9 cellular contexts compared by ENCODE assay signal in the genomic region with DNA sequence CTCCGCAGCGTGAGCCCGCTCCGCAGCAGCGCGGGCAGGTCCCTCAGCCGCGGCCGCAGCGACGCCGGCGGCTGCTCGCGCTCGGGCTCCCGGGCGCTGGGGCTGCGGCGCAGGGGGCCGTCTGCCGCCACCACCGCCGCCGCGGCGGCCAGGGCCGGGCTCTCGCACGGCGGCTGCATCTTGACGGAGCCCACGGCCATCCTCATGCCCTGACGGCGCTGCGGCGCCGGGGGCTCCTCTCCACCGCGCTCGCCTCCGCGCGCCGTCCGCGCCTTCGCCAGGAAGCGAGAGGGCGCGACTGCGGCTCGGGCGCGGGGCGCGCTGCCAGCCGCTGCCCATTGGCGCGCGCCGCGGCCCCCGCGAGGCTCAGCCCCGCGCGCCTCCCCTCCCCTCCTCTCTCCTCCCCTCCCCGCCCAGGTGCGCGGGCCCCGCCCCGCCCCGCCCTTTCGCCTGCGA. TPM values are rescaled to one million over a fixed set of nuclear protein-coding genes. Genes with fewer than 3 reads are reported as not detected.
A peak's percentile ranks its signal among the peaks of the same experiment; 100 is the strongest.
DNase-seq lines count a peak whose midpoint lies in the region; ATAC-seq and TF ChIP-seq lines count a peak whose summit lies in the region.
"Had no signal": no experiment of that assay in that cellular context is flagged by ENCODE, and none has a peak within 500 bp of the region (broad histone marks: within the 10 kb centered on the region; RNA-seq: fewer than 3 reads in every experiment).

A gene with protein sequence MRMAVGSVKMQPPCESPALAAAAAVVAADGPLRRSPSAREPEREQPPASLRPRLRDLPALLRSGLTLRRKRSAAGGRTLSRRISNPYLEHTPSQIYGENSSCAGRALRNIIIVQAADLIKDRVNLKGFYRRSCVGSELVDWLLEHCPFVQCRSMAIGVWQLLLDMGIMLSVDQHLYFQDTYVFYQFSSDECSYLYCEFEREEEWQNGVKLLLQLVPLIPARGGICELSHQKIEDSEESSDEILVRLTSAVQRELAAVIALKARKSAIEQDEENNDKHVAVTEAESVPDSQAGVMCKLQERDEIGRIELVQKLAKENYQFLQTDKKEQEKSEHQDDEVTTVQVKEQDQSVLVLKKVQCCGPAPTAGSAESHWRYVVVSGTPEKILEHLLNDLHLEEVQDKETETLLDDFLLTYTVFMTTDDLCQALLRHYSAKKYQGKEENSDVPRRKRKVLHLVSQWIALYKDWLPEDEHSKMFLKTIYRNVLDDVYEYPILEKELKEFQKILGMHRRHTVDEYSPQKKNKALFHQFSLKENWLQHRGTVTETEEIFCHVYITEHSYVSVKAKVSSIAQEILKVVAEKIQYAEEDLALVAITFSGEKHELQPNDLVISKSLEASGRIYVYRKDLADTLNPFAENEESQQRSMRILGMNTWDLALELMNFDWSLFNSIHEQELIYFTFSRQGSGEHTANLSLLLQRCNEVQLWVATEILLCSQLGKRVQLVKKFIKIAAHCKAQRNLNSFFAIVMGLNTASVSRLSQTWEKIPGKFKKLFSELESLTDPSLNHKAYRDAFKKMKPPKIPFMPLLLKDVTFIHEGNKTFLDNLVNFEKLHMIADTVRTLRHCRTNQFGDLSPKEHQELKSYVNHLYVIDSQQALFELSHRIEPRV (minus strand): TSS at position 300 of the 456 bp plus-strand sequence. CDS start 94 bp downstream, at position 206.

- peak within 1 kb of the TSS; percentile 72 for H3K4me2 ChIP-seq in neuronal stem cell (ENCODE audit: insufficient read depth, low read length, poor library complexity, severe bottlenecking)

- H2BK120ac ChIP-seq in neuronal stem cell (ENCODE audit: low read depth, low read length): no peak within 1 kb of the TSS

- H2BK12ac ChIP-seq in neuronal stem cell (ENCODE audit: low read length): no peak within 1 kb of the TSS

- H3K9me3 ChIP-seq in neuronal stem cell (replicated peaks in 1 of 2; ENCODE audit: control insufficient read depth in 2 of 2, insufficient read depth in 1 of 2, low read depth in 1 of 2, low read length in 2 of 2): peaks cover 0 to 16% of the 10 kb centered on the region in 2 donors

- peak within 1 kb of the TSS; percentile 33 for H3K14ac ChIP-seq in neuronal stem cell (ENCODE audit: low read length)

- H3K4me3 ChIP-seq in fibroblast of the aortic adventitia (ENCODE audit: low read depth, low read length): peak within 1 kb of the TSS; percentile 52
- H3K4me3 ChIP-seq in neuronal stem cell (ENCODE audit: low read length in 2 of 2): peak within 1 kb of the TSS; percentile 38 to 89
- H3K4me3 ChIP-seq: SK-N-MC had no signal

- H4K91ac ChIP-seq in neuronal stem cell (ENCODE audit: low read depth, low read length, poor library complexity): no peak within 1 kb of the TSS

- CTCF ChIA-PET in T-cell (lab: Charles Lee): no interaction called here

- TF ChIP-seq CTCF in fibroblast of the aortic adventitia (IDR thresholded peaks at IDR 0.05; ENCODE audit: insufficient read depth, low read length): no peak

- DNase-seq in Caki2 (ENCODE audit: low read depth): no peak
- peak; percentile 45 for DNase-seq in GM19238 (ENCODE audit: insufficient read length, low spot score)
- peak; percentile 61 for DNase-seq in HPDE6-E6E7 (ENCODE audit: extremely low spot score)
- no peak for DNase-seq in T-cell
- DNase-seq in fibroblast of the aortic adventitia (ENCODE audit: low read depth): no peak
- DNase-seq in neuronal stem cell (ENCODE audit: low spot score): peak; percentile 39
- no peak for DNase-seq in NK-92 (lab: John Stamatoyannopoulos, UW; ENCODE audit: unreplicated experiment)
- DNase-seq in stimulated activated CD4-positive, alpha-beta T cell treated with anti-CD3 and anti-CD28 coated beads, Interleukin-4, amount 100 ng/mL, for 24 hours: no peak

- peaks cover 11 to 14% (median 11%) of the 10 kb centered on the region in 3 donors for H3K4me1 Mint-ChIP-seq in T-cell

- H3K79me1 ChIP-seq in neuronal stem cell (ENCODE audit: low read depth, low read length): no peaks in the 10 kb centered on the region

- H2BK15ac ChIP-seq in neuronal stem cell (ENCODE audit: low read length): no peak within 1 kb of the TSS

- H3K4me3 Mint-ChIP-seq in T-cell: peak within 1 kb of the TSS; percentile 54 to 78 (median 64)

- H2AFZ ChIP-seq in neuronal stem cell (ENCODE audit: low read length): peak within 1 kb of the TSS; percentile 78

- peaks cover 5 to 11% of the 10 kb centered on the region in 2 donors for H3K4me1 ChIP-seq in neuronal stem cell (ENCODE audit: control insufficient read depth in 2 of 2, insufficient read depth in 1 of 2, low read depth in 1 of 2, low read length in 2 of 2)

- H3K36me3 Mint-ChIP-seq in T-cell: no peaks in the 10 kb centered on the region

- H3K27me3 Mint-ChIP-seq in T-cell: peaks cover 37% of the 10 kb centered on the region in 2 donors

- no peak within 1 kb of the TSS for H3K4ac ChIP-seq in neuronal stem cell (ENCODE audit: low read length)

- no peak within 1 kb of the TSS for H4K8ac ChIP-seq in neuronal stem cell (ENCODE audit: low read depth, low read length)

- WGBS in neuronal stem cell (ENCODE audit: extremely low coverage in 2 of 2, insufficient read length in 2 of 2, insufficient replicate concordance in 1 of 2), 2 donors: no CpG with 5 or more reads among the region's 76 CpGs

- POLR2A ChIA-PET in T-cell (lab: Charles Lee): no interaction called here

- peak within 1 kb of the TSS; percentile 68 for H3K9ac ChIP-seq in neuronal stem cell (ENCODE audit: low read depth, low read length, poor library complexity)

- H2BK5ac ChIP-seq in neuronal stem cell (ENCODE audit: low read length): peak within 1 kb of the TSS; percentile 42

- no peak within 1 kb of the TSS for H3K23ac ChIP-seq in neuronal stem cell (ENCODE audit: low read depth, low read length, poor library complexity)

- no peak within 1 kb of the TSS for H3K27ac ChIP-seq in neuronal stem cell (replicated peaks; ENCODE audit: low read length)
- H3K27ac ChIP-seq: SK-N-MC had no signal

- ATAC-seq in T-cell (replicated peaks in 1 of 4): peak in 3 of 4 experiments; percentile 17 to 35 (median 19)

- peaks cover 4 to 17% (median 9%) of the 10 kb centered on the region in 3 donors for H3K9me3 Mint-ChIP-seq in T-cell

- in situ Hi-C loops in Caki2 (cut with HindIII; ENCODE audit: low pct_unique_long_range_greater_than_20kb, low sequenced_read_pairs): no loop called here

- peaks cover 0 to 53% (median 14%) of the 10 kb centered on the region in 3 experiments for H3K27me3 ChIP-seq in neuronal stem cell (ENCODE audit: control insufficient read depth in 3 of 3, insufficient read depth in 3 of 3, low read depth in 1 of 3, low read length in 3 of 3)

- peak within 1 kb of the TSS; percentile 85 for H3K18ac ChIP-seq in neuronal stem cell (ENCODE audit: low read length)

- H2AK5ac ChIP-seq in neuronal stem cell (ENCODE audit: low read depth, low read length): no peak within 1 kb of the TSS

- H3K36me3 ChIP-seq in neuronal stem cell (replicated peaks in 1 of 2; ENCODE audit: control insufficient read depth in 2 of 2, insufficient read depth in 2 of 2, low read length in 2 of 2): no peaks in the 10 kb centered on the region

- no peak within 1 kb of the TSS for H3K27ac Mint-ChIP-seq in T-cell

RNA-seq across cellular contexts. Expression of the gene that starts here (rescaled TPM):
- total RNA-seq in Caki2 (2014; rRNA removed; shearing (Covaris generic); ENCODE audit: low replicate concordance): 7.9 and 10.2 TPM in 2 replicates
- 1 to 10 TPM in 1 of 5 donors, under 1 TPM in 4; 0.12 to 2.4 (median 0.61) TPM for total RNA-seq in T-cell
- 1.5 and 4.2 TPM in 2 replicates for total RNA-seq in fibroblast of the aortic adventitia (ENCODE audit: low replicate concordance)
- 2.9 TPM for polyA plus RNA-seq in neuronal stem cell (2013, experiment 1 of 2)
- polyA plus RNA-seq in neuronal stem cell (2013, experiment 2 of 2): 2.8 TPM

Comparison
In these comparisons a context has a peak if more than half of its experiments do, and no peak if none do; other contexts are left out.
1. DNase-seq: peak in GM19238 (single experiment), HPDE6-E6E7 (single experiment) and neuronal stem cell (single experiment); none in Caki2 (single experiment), T-cell (0 of 34), fibroblast of the aortic adventitia (single experiment), NK-92 (single experiment) and stimulated activated CD4-positive, alpha-beta T cell treated with anti-CD3 and anti-CD28 coated beads, Interleukin-4, amount 100 ng/mL, for 24 hours (single experiment).